15 cellular contexts compared by ENCODE assay signal in the genomic region with DNA sequence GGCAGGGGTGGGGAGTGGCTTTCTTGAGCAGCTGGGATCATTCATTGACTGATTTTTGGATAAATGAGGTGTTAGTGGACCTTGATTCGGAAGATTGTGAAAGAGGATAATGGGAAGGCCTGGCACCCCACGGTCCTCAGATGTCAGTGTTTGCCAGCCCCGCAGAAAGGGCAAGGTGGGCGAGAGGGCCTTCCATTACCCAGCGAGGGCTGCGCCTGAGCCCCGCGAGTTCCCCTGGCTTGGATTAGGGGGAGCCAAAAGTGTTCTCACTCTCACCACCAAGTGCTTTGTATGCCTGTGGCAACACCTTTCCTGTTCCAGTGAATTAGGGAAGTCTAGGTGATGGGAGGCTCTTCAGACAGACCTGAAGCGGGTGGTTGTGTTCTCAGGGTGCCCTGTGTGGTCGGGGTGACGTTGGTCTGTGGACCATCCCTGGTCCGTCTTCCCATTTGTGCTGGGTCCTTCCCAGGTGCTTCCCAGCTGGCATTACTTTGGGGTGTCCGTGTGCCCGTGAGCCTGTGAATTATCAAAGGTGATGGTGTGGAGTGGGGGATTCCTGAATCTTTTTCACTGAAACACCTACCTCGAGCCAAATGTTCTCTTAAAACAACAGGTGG.
"Had no signal": no experiment of that assay in that cellular context is flagged by ENCODE, and none has a peak within 500 bp of the region (broad histone marks: within the 10 kb centered on the region; RNA-seq: fewer than 3 reads in every experiment).

No MANE protein-coding gene starts in this region.

- H3K4me1 Mint-ChIP-seq: activated CD4-positive, alpha-beta T cell treated with anti-CD3 and anti-CD28 coated beads for 36 hours had no signal

- ATAC-seq: activated CD4-positive, alpha-beta T cell treated with anti-CD3 and anti-CD28 coated beads for 36 hours; activated CD8-positive, alpha-beta T cell treated with anti-CD3 and anti-CD28 coated beads, Interleukin-2, amount 10 ng/mL, durations not matched to agents 7 days and 5 days; foreskin keratinocyte; mucosa of descending colon; naive thymus-derived CD8-positive, alpha-beta T cell; sciatic nerve; T-cell had no signal

- H3K27me3 Mint-ChIP-seq: activated CD4-positive, alpha-beta T cell treated with anti-CD3 and anti-CD28 coated beads for 36 hours; naive thymus-derived CD8-positive, alpha-beta T cell; progenitor cell of endocrine pancreas; T-cell had no signal

- DNase-seq: activated CD4-positive, alpha-beta T cell treated with anti-CD3 and anti-CD28 coated beads for 36 hours; activated CD8-positive, alpha-beta memory T cell treated with anti-CD3 and anti-CD28 coated beads, Interleukin-2, amount 50 U/mL, for 48 hours; activated CD8-positive, alpha-beta T cell treated with anti-CD3 and anti-CD28 coated beads, Interleukin-2, amount 10 ng/mL, durations not matched to agents 7 days and 5 days; activated naive CD4-positive, alpha-beta T cell treated with anti-CD3 and anti-CD28 coated beads, Interleukin-2, amount 50 U/mL, for 16 hours; foreskin keratinocyte; mucosa of descending colon; naive thymus-derived CD8-positive, alpha-beta T cell; stimulated activated CD4-positive, alpha-beta T cell treated with anti-CD3 and anti-CD28 coated beads, Interleukin-2, amount 100 ng/mL, for 48 hours; stomach; thyroid gland had no signal

- H3K27ac Mint-ChIP-seq: activated CD4-positive, alpha-beta T cell treated with anti-CD3 and anti-CD28 coated beads for 36 hours; activated CD8-positive, alpha-beta T cell treated with anti-CD3 and anti-CD28 coated beads, Interleukin-2, amount 10 ng/mL, durations not matched to agents 7 days and 5 days; progenitor cell of endocrine pancreas; T-cell had no signal

- H3K9me3 ChIP-seq: thyroid gland had no signal

- H3K27me3 ChIP-seq: foreskin keratinocyte, stomach, thyroid gland had no signal

- H3K4me3 ChIP-seq: lung, mucosa of descending colon, stomach, thyroid gland had no signal

- H3K4me3 Mint-ChIP-seq: activated CD4-positive, alpha-beta T cell treated with anti-CD3 and anti-CD28 coated beads for 36 hours; activated CD8-positive, alpha-beta T cell treated with anti-CD3 and anti-CD28 coated beads, Interleukin-2, amount 10 ng/mL, durations not matched to agents 7 days and 5 days; naive thymus-derived CD8-positive, alpha-beta T cell; T-cell had no signal

- H3K27ac ChIP-seq: foreskin keratinocyte, thyroid gland, VCaP had no signal
